Comparison of ENCODE assay signal across 10 cellular contexts in genomic region chr3:72816843-72817485, GRCh38. TPM values are rescaled to one million over a fixed set of nuclear protein-coding genes. Genes with fewer than 3 reads are reported as not detected.
DNase-seq lines count a peak whose midpoint lies in the region; ATAC-seq and TF ChIP-seq lines count a peak whose summit lies in the region.
"Had no signal": no experiment of that assay in that cellular context is flagged by ENCODE, and none has a peak within 500 bp of the region (broad histone marks: within the 10 kb centered on the region; RNA-seq: fewer than 3 reads in every experiment).

No MANE protein-coding gene starts in this region.

- POLR2A ChIA-PET in CD8-positive, alpha-beta T cell (lab: Charles Lee) = no interaction called here

- intact Hi-C loops in CD8-positive, alpha-beta T cell (cut with DNase I, micrococcal nuclease) = no loop called here

- H3K4me3 ChIP-seq in CD8-positive, alpha-beta T cell (ENCODE audit: low read depth, low read length) = no peak overlapping the region
- no peak overlapping the region for H3K4me3 ChIP-seq in BE2C (ENCODE audit: low read depth, low read length)
- H3K4me3 ChIP-seq: upper lobe of left lung had no signal

- H3K27ac Mint-ChIP-seq in CD8-positive, alpha-beta T cell = no peak overlapping the region

- ATAC-seq in GM18519 (IDR thresholded peaks at IDR 0.05; ENCODE audit: low FRiP score, unreplicated experiment) (peak; percentile 41), GM19455 (IDR thresholded peaks at IDR 0.05; ENCODE audit: unreplicated experiment) (peak; percentile 47), HG03064 (IDR thresholded peaks at IDR 0.05; ENCODE audit: low read depth, unreplicated experiment) (peak; percentile 45), omental fat pad (ENCODE audit: low FRiP score) (no peak)
- no peak for ATAC-seq in CD8-positive, alpha-beta T cell

- no peaks in the 10 kb centered on the region for H3K9me3 ChIP-seq in CD8-positive, alpha-beta T cell (ENCODE audit: low read length)
- H3K9me3 ChIP-seq in BE2C = no peaks in the 10 kb centered on the region
- H3K9me3 ChIP-seq: upper lobe of left lung had no signal

- H3K36me3 Mint-ChIP-seq in CD8-positive, alpha-beta T cell = peaks cover 45% of the 10 kb centered on the region

- H3K27me3 ChIP-seq in CD8-positive, alpha-beta T cell (ENCODE audit: insufficient read depth, low read length) = no peaks in the 10 kb centered on the region
- H3K27me3 ChIP-seq in BE2C = no peaks in the 10 kb centered on the region
- H3K27me3 ChIP-seq: upper lobe of left lung had no signal

- H3K9me3 Mint-ChIP-seq in CD8-positive, alpha-beta T cell = no peaks in the 10 kb centered on the region

- H3K36me3 ChIP-seq in CD8-positive, alpha-beta T cell (ENCODE audit: insufficient read depth, low read length) = peaks cover 5% of the 10 kb centered on the region
- peaks cover 2% of the 10 kb centered on the region for H3K36me3 ChIP-seq in BE2C
- H3K36me3 ChIP-seq: upper lobe of left lung, WERI-Rb-1 had no signal

- H3K27ac ChIP-seq in CD8-positive, alpha-beta T cell (ENCODE audit: low read depth, low read length) = no peak overlapping the region
- H3K27ac ChIP-seq: upper lobe of left lung, WERI-Rb-1 had no signal

- CTCF ChIA-PET in CD8-positive, alpha-beta T cell (lab: Charles Lee) = interaction anchor here (0.7 to 3.8 kb wide), 3 partner anchors 8 to 151 kb away, joined by 3 to 24 read pairs (median 3); no protein-coding TSS in a partner anchor

- no peak for TF ChIP-seq CTCF in CD8-positive, alpha-beta T cell (IDR thresholded peaks at IDR 0.05)
- TF ChIP-seq CTCF in omental fat pad (IDR thresholded peaks at IDR 0.05) (no peak), BE2C (IDR thresholded peaks at IDR 0.05; ENCODE audit: low read depth, low read length) (no peak)

- peaks cover 20% of the 10 kb centered on the region for H3K4me1 ChIP-seq in CD8-positive, alpha-beta T cell (ENCODE audit: insufficient read depth, low read length)
- peaks cover 27% of the 10 kb centered on the region for H3K4me1 ChIP-seq in BE2C

- peaks cover 8% of the 10 kb centered on the region for H3K4me1 Mint-ChIP-seq in CD8-positive, alpha-beta T cell (ENCODE audit: low read depth)

- H3K4me3 Mint-ChIP-seq in CD8-positive, alpha-beta T cell = no peak overlapping the region

- peak; percentile 43 for DNase-seq in RPMI8226
- DNase-seq in CD8-positive, alpha-beta T cell = no peak
- no peak for DNase-seq in omental fat pad (ENCODE audit: low spot score)
- DNase-seq in BE2C = no peak
- DNase-seq in NCI-H82 (lab: John Stamatoyannopoulos, UW) = no peak
- DNase-seq: upper lobe of left lung, WERI-Rb-1 had no signal

- no peaks in the 10 kb centered on the region for H3K27me3 Mint-ChIP-seq in CD8-positive, alpha-beta T cell (ENCODE audit: low read depth)

RNA-seq across cellular contexts. Expression of gene SHQ1, which starts 31.3 kb away (rescaled TPM):
- total RNA-seq in CD8-positive, alpha-beta T cell = 10 to 100 TPM in 1 of 2 experiments, 1 to 10 TPM in 1; 7.1 to 11.3 TPM
- 10 to 100 TPM; 11.0 to 22.9 (median 16.7) TPM for total RNA-seq in omental fat pad
- 48.4 TPM for polyA plus RNA-seq in BE2C (2012; ENCODE audit: insufficient read depth, insufficient read length, low read depth)

Comparison
In these comparisons a context has a peak if more than half of its experiments do, and no peak if none do; other contexts are left out.
1. ATAC-seq: peak in GM18519 (single experiment), GM19455 (single experiment) and HG03064 (single experiment); none in CD8-positive, alpha-beta T cell (single experiment) and omental fat pad (single experiment).